ENCODE assay signal across 1 cellular context in genomic region chr5:154842689-154843530, GRCh38.
TF ChIP-seq lines count a peak whose summit lies in the region.

No MANE protein-coding gene starts in this region.

TF ChIP-seq in HepG2, 621 proteins besides CTCF, POLR2A, EP300 and RAD21 (continues in another document):
- TF ChIP-seq RNF219 (CRISPR knock-in tag; IDR thresholded peaks at IDR 0.05) = peak; percentile 51; the same call in 1 of the 2 replicates
- TF ChIP-seq KLF16 (CRISPR knock-in tag; IDR thresholded peaks at IDR 0.05) = peak in 1 of 2 experiments; percentile 68; a peak in 2 of 4 replicates
- TF ChIP-seq ZNF563 (CRISPR knock-in tag; IDR thresholded peaks at IDR 0.05) = no peak
- TF ChIP-seq KMT2A (CRISPR knock-in tag; IDR thresholded peaks at IDR 0.05) = no peak
- peak; percentile 64 for TF ChIP-seq JARID2 (CRISPR knock-in tag; IDR thresholded peaks at IDR 0.05; ENCODE audit: insufficient replicate concordance)
- peak; percentile 96 for TF ChIP-seq ARID5B (CRISPR knock-in tag; IDR thresholded peaks at IDR 0.05)
- TF ChIP-seq IRX3 (CRISPR knock-in tag; IDR thresholded peaks at IDR 0.05; ENCODE audit: borderline replicate concordance, low read depth) = no peak
- peak; percentile 25; the same call in 1 of the 2 replicates for TF ChIP-seq NCOR1 (IDR thresholded peaks at IDR 0.05; ENCODE audit: borderline replicate concordance, low read length)
- no peak for TF ChIP-seq ZNF251 (CRISPR knock-in tag; IDR thresholded peaks at IDR 0.05)
- TF ChIP-seq DPF2 (CRISPR knock-in tag; IDR thresholded peaks at IDR 0.05; ENCODE audit: borderline replicate concordance, low read depth) = peak; percentile 96
- peak; percentile 28; the same call in 1 of the 2 replicates for TF ChIP-seq ZNF607 (CRISPR knock-in tag; IDR thresholded peaks at IDR 0.05; ENCODE audit: borderline replicate concordance)
- no peak for TF ChIP-seq ARID2 (CRISPR knock-in tag; IDR thresholded peaks at IDR 0.05; ENCODE audit: borderline replicate concordance)
- peak; percentile 95 for TF ChIP-seq NCOA2 (CRISPR knock-in tag; IDR thresholded peaks at IDR 0.05)
- no peak for TF ChIP-seq ZNF510 (CRISPR knock-in tag; IDR thresholded peaks at IDR 0.05; ENCODE audit: low read depth)
- no peak for TF ChIP-seq ZHX1 (CRISPR knock-in tag; IDR thresholded peaks at IDR 0.05; ENCODE audit: low read depth)
- no peak for TF ChIP-seq ZNF766 (CRISPR knock-in tag; IDR thresholded peaks at IDR 0.05; ENCODE audit: borderline replicate concordance)
- no peak for TF ChIP-seq HNRNPL (IDR thresholded peaks at IDR 0.05; ENCODE audit: low read depth, low read length)
- TF ChIP-seq TOE1 (CRISPR knock-in tag; IDR thresholded peaks at IDR 0.05) = 0 out of 2 replicates have a peak, but pooled peaks have one; percentile 47
- no peak for TF ChIP-seq ZNF646 (CRISPR knock-in tag; IDR thresholded peaks at IDR 0.05)
- TF ChIP-seq ZNF615 (CRISPR knock-in tag; IDR thresholded peaks at IDR 0.05; ENCODE audit: borderline replicate concordance) = no peak
- TF ChIP-seq ZNF558 (CRISPR knock-in tag; IDR thresholded peaks at IDR 0.05; ENCODE audit: borderline replicate concordance) = peak; percentile 60; the same call in 1 of the 2 replicates
- no peak for TF ChIP-seq ZNF121 (CRISPR knock-in tag; IDR thresholded peaks at IDR 0.05)
- peak; percentile 51; the same call in 1 of the 2 replicates for TF ChIP-seq ZSCAN9 (CRISPR knock-in tag; IDR thresholded peaks at IDR 0.05; ENCODE audit: borderline replicate concordance)
- TF ChIP-seq NRL (CRISPR knock-in tag; IDR thresholded peaks at IDR 0.05; ENCODE audit: borderline replicate concordance) = no peak
- TF ChIP-seq ZNF670 (CRISPR knock-in tag; IDR thresholded peaks at IDR 0.05; ENCODE audit: borderline replicate concordance) = no peak
- no peak for TF ChIP-seq KIAA2018 (CRISPR knock-in tag; IDR thresholded peaks at IDR 0.05; ENCODE audit: borderline replicate concordance)
- TF ChIP-seq ZNF747 (CRISPR knock-in tag; IDR thresholded peaks at IDR 0.05; ENCODE audit: borderline replicate concordance) = peak; percentile 84; the same call in 1 of the 2 replicates
- TF ChIP-seq GABPB1 (CRISPR knock-in tag; IDR thresholded peaks at IDR 0.05) = no peak
- TF ChIP-seq HDAC2 (CRISPR knock-in tag; IDR thresholded peaks at IDR 0.05) = peak; percentile 96
- TF ChIP-seq ZNF234 (CRISPR knock-in tag; conservative IDR thresholded peaks at IDR 0.05) = no peak
- no peak for TF ChIP-seq PCBP2 (optimal IDR thresholded peaks at IDR 0.05; ENCODE audit: low read depth, low read length, poor library complexity, severe bottlenecking)
- TF ChIP-seq ONECUT2 (CRISPR knock-in tag; IDR thresholded peaks at IDR 0.05) = no peak
- TF ChIP-seq ZSCAN31 (CRISPR knock-in tag; IDR thresholded peaks at IDR 0.05; ENCODE audit: low read depth) = peak; percentile 71
- no peak for TF ChIP-seq ZNF34 (CRISPR knock-in tag; IDR thresholded peaks at IDR 0.05; ENCODE audit: borderline replicate concordance)
- TF ChIP-seq LCORL (IDR thresholded peaks at IDR 0.05) = peak; percentile 94
- TF ChIP-seq LCORL (CRISPR knock-in tag; IDR thresholded peaks at IDR 0.05) = peak; percentile 96
- TF ChIP-seq GATAD1 (CRISPR knock-in tag; IDR thresholded peaks at IDR 0.05) = 0 out of 2 replicates have a peak, but pooled peaks have one; percentile 11
- TF ChIP-seq RXRB (CRISPR knock-in tag; IDR thresholded peaks at IDR 0.05; ENCODE audit: borderline replicate concordance) = peak; percentile 91
